ENCODE assay signal across 1 cellular context in genomic region chr16:15482068-15482747, GRCh38.
TF ChIP-seq lines count a peak whose summit lies in the region.

No MANE protein-coding gene starts in this region.

TF ChIP-seq in HepG2, 621 proteins besides CTCF, POLR2A, EP300 and RAD21 (continued from another document and continues in another):
- TF ChIP-seq THAP7 (CRISPR knock-in tag; IDR thresholded peaks at IDR 0.05) (no peak), TBP (CRISPR knock-in tag; IDR thresholded peaks at IDR 0.05) (no peak), POLR2AphosphoS2 (IDR thresholded peaks at IDR 0.05; ENCODE audit: low read depth, low read length) (no peak), IRX3 (CRISPR knock-in tag; IDR thresholded peaks at IDR 0.05; ENCODE audit: borderline replicate concordance, low read depth) (no peak), ZBTB3 (CRISPR knock-in tag; IDR thresholded peaks at IDR 0.05; ENCODE audit: borderline replicate concordance, low read depth) (no peak), CEBPG (CRISPR knock-in tag; IDR thresholded peaks at IDR 0.05) (peak; percentile 50), ZNF570 (CRISPR knock-in tag; IDR thresholded peaks at IDR 0.05; ENCODE audit: borderline replicate concordance) (no peak), ZBTB20 (CRISPR knock-in tag; IDR thresholded peaks at IDR 0.05; ENCODE audit: borderline replicate concordance, low read depth) (peak; percentile 40; the same call in 1 of the 2 replicates), ZNF629 (CRISPR knock-in tag; conservative IDR thresholded peaks at IDR 0.05) (no peak), SKI (IDR thresholded peaks at IDR 0.05; ENCODE audit: partially characterized antibody) (peak; percentile 48), CENPT (CRISPR knock-in tag; IDR thresholded peaks at IDR 0.05; ENCODE audit: low read depth) (no peak), ZEB1 (IDR thresholded peaks at IDR 0.05; ENCODE audit: insufficient replicate concordance, low read depth) (peak; percentile 76), ZNF44 (CRISPR knock-in tag; IDR thresholded peaks at IDR 0.05) (0 out of 2 replicates have a peak, but pooled peaks have one; percentile 56), AGO1 (IDR thresholded peaks at IDR 0.05; ENCODE audit: low read depth, low read length, poor library complexity, severe bottlenecking) (no peak), RAD51 (IDR thresholded peaks at IDR 0.05; ENCODE audit: borderline replicate concordance) (no peak), DMAP1 (CRISPR knock-in tag; IDR thresholded peaks at IDR 0.05) (peak; percentile 55; the same call in 1 of the 2 replicates), RNF2 (conservative IDR thresholded peaks at IDR 0.05; ENCODE audit: low read depth) (no peak), FOXO1 (CRISPR knock-in tag; IDR thresholded peaks at IDR 0.05) (peak; percentile 60; the same call in 1 of the 2 replicates), ZNF674 (CRISPR knock-in tag; IDR thresholded peaks at IDR 0.05; ENCODE audit: low read depth) (no peak), ZNF589 (CRISPR knock-in tag; conservative IDR thresholded peaks at IDR 0.05) (no peak), ZHX1 (CRISPR knock-in tag; IDR thresholded peaks at IDR 0.05; ENCODE audit: low read depth) (peak; percentile 76; the same call in 1 of the 2 replicates), ZNF777 (CRISPR knock-in tag; IDR thresholded peaks at IDR 0.05) (no peak), CBX1 (IDR thresholded peaks at IDR 0.05; ENCODE audit: low read depth) (peak; percentile 19), GTF2F1 (IDR thresholded peaks at IDR 0.05; ENCODE audit: low read length) (no peak), ZNF512B (CRISPR knock-in tag; IDR thresholded peaks at IDR 0.05; ENCODE audit: borderline replicate concordance) (no peak), ZNF24 (IDR thresholded peaks at IDR 0.05) (no peak), ZBTB7A (CRISPR knock-in tag; IDR thresholded peaks at IDR 0.05) (no peak), ZNF713 (CRISPR knock-in tag; IDR thresholded peaks at IDR 0.05) (0 out of 2 replicates have a peak, but pooled peaks have one; percentile 74), TARDBP (CRISPR knock-in tag; IDR thresholded peaks at IDR 0.05) (0 out of 2 replicates have a peak, but pooled peaks have one; percentile 62), BRCA1 (CRISPR knock-in tag; IDR thresholded peaks at IDR 0.05) (no peak), ZNF746 (CRISPR knock-in tag; IDR thresholded peaks at IDR 0.05) (no peak), NPAS2 (CRISPR knock-in tag; IDR thresholded peaks at IDR 0.05; ENCODE audit: borderline replicate concordance) (no peak), FOSL1 (CRISPR knock-in tag; IDR thresholded peaks at IDR 0.05; ENCODE audit: borderline replicate concordance) (peak; percentile 84; the same call in 1 of the 2 replicates)
- TF ChIP-seq, protein P1, sequence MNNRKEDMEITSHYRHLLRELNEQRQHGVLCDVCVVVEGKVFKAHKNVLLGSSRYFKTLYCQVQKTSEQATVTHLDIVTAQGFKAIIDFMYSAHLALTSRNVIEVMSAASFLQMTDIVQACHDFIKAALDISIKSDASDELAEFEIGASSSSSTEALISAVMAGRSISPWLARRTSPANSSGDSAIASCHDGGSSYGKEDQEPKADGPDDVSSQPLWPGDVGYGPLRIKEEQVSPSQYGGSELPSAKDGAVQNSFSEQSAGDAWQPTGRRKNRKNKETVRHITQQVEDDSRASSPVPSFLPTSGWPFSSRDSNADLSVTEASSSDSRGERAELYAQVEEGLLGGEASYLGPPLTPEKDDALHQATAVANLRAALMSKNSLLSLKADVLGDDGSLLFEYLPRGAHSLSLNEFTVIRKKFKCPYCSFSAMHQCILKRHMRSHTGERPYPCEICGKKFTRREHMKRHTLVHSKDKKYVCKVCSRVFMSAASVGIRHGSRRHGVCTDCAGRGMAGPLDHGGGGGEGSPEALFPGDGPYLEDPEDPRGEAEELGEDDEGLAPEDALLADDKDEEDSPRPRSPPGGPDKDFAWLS (CRISPR knock-in tag; IDR thresholded peaks at IDR 0.05; ENCODE audit: borderline replicate concordance) = no peak
- TF ChIP-seq, protein P2, sequence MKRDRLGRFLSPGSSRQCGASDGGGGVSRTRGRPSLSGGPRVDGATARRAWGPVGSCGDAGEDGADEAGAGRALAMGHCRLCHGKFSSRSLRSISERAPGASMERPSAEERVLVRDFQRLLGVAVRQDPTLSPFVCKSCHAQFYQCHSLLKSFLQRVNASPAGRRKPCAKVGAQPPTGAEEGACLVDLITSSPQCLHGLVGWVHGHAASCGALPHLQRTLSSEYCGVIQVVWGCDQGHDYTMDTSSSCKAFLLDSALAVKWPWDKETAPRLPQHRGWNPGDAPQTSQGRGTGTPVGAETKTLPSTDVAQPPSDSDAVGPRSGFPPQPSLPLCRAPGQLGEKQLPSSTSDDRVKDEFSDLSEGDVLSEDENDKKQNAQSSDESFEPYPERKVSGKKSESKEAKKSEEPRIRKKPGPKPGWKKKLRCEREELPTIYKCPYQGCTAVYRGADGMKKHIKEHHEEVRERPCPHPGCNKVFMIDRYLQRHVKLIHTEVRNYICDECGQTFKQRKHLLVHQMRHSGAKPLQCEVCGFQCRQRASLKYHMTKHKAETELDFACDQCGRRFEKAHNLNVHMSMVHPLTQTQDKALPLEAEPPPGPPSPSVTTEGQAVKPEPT (CRISPR knock-in tag; IDR thresholded peaks at IDR 0.05; ENCODE audit: low read depth) = no peak
- TF ChIP-seq, protein P3, sequence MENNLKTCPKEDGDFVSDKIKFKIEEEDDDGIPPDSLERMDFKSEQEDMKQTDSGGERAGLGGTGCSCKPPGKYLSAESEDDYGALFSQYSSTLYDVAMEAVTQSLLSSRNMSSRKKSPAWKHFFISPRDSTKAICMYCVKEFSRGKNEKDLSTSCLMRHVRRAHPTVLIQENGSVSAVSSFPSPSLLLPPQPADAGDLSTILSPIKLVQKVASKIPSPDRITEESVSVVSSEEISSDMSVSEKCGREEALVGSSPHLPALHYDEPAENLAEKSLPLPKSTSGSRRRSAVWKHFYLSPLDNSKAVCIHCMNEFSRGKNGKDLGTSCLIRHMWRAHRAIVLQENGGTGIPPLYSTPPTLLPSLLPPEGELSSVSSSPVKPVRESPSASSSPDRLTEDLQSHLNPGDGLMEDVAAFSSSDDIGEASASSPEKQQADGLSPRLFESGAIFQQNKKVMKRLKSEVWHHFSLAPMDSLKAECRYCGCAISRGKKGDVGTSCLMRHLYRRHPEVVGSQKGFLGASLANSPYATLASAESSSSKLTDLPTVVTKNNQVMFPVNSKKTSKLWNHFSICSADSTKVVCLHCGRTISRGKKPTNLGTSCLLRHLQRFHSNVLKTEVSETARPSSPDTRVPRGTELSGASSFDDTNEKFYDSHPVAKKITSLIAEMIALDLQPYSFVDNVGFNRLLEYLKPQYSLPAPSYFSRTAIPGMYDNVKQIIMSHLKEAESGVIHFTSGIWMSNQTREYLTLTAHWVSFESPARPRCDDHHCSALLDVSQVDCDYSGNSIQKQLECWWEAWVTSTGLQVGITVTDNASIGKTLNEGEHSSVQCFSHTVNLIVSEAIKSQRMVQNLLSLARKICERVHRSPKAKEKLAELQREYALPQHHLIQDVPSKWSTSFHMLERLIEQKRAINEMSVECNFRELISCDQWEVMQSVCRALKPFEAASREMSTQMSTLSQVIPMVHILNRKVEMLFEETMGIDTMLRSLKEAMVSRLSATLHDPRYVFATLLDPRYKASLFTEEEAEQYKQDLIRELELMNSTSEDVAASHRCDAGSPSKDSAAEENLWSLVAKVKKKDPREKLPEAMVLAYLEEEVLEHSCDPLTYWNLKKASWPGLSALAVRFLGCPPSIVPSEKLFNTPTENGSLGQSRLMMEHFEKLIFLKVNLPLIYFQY (CRISPR knock-in tag; IDR thresholded peaks at IDR 0.05; ENCODE audit: borderline replicate concordance) = no peak
- TF ChIP-seq, protein P4, sequence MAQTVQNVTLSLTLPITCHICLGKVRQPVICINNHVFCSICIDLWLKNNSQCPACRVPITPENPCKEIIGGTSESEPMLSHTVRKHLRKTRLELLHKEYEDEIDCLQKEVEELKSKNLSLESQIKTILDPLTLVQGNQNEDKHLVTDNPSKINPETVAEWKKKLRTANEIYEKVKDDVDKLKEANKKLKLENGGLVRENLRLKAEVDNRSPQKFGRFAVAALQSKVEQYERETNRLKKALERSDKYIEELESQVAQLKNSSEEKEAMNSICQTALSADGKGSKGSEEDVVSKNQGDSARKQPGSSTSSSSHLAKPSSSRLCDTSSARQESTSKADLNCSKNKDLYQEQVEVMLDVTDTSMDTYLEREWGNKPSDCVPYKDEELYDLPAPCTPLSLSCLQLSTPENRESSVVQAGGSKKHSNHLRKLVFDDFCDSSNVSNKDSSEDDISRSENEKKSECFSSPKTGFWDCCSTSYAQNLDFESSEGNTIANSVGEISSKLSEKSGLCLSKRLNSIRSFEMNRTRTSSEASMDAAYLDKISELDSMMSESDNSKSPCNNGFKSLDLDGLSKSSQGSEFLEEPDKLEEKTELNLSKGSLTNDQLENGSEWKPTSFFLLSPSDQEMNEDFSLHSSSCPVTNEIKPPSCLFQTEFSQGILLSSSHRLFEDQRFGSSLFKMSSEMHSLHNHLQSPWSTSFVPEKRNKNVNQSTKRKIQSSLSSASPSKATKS (CRISPR knock-in tag; IDR thresholded peaks at IDR 0.05) = no peak
- TF ChIP-seq, protein P5, sequence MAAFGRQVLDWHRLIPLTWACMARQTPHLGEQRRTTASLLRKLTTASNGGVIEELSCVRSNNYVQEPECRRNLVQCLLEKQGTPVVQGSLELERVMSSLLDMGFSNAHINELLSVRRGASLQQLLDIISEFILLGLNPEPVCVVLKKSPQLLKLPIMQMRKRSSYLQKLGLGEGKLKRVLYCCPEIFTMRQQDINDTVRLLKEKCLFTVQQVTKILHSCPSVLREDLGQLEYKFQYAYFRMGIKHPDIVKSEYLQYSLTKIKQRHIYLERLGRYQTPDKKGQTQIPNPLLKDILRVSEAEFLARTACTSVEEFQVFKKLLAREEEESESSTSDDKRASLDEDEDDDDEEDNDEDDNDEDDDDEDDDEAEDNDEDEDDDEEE (CRISPR knock-in tag; IDR thresholded peaks at IDR 0.05) = peak; percentile 69; the same call in 1 of the 2 replicates
- TF ChIP-seq, protein P6, sequence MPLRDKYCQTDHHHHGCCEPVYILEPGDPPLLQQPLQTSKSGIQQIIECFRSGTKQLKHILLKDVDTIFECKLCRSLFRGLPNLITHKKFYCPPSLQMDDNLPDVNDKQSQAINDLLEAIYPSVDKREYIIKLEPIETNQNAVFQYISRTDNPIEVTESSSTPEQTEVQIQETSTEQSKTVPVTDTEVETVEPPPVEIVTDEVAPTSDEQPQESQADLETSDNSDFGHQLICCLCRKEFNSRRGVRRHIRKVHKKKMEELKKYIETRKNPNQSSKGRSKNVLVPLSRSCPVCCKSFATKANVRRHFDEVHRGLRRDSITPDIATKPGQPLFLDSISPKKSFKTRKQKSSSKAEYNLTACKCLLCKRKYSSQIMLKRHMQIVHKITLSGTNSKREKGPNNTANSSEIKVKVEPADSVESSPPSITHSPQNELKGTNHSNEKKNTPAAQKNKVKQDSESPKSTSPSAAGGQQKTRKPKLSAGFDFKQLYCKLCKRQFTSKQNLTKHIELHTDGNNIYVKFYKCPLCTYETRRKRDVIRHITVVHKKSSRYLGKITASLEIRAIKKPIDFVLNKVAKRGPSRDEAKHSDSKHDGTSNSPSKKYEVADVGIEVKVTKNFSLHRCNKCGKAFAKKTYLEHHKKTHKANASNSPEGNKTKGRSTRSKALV (CRISPR knock-in tag; IDR thresholded peaks at IDR 0.05) = 0 out of 2 replicates have a peak, but pooled peaks have one; percentile 38
- TF ChIP-seq, protein P7, sequence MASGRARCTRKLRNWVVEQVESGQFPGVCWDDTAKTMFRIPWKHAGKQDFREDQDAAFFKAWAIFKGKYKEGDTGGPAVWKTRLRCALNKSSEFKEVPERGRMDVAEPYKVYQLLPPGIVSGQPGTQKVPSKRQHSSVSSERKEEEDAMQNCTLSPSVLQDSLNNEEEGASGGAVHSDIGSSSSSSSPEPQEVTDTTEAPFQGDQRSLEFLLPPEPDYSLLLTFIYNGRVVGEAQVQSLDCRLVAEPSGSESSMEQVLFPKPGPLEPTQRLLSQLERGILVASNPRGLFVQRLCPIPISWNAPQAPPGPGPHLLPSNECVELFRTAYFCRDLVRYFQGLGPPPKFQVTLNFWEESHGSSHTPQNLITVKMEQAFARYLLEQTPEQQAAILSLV (CRISPR knock-in tag; IDR thresholded peaks at IDR 0.05; ENCODE audit: borderline replicate concordance) = peak; percentile 56; the same call in 1 of the 2 replicates
